12 cellular contexts compared by ENCODE assay signal in genomic region chrX:151970661-151971060, GRCh38. TPM values are rescaled to one million over a fixed set of nuclear protein-coding genes. Genes with fewer than 3 reads are reported as not detected.
DNase-seq lines count a peak whose midpoint lies in the region; ATAC-seq and TF ChIP-seq lines count a peak whose summit lies in the region.
"Had no signal": no experiment of that assay in that cellular context is flagged by ENCODE, and none has a peak within 500 bp of the region (broad histone marks: within the 10 kb centered on the region; RNA-seq: fewer than 3 reads in every experiment).

No MANE protein-coding gene starts in this region.

- H3K36me3 ChIP-seq in fibroblast of lung (ENCODE audit: control insufficient read depth, insufficient read depth, low read length) (no peaks in the 10 kb centered on the region), osteoblast (ENCODE audit: insufficient read depth, low read length) (peaks cover 33% of the 10 kb centered on the region)

- H3K27me3 ChIP-seq in fibroblast of lung (ENCODE audit: control insufficient read depth, insufficient read depth, low read length), result peaks cover 5% of the 10 kb centered on the region
- no peaks in the 10 kb centered on the region for H3K27me3 ChIP-seq in osteoblast (ENCODE audit: insufficient read depth, low read length)

- DNase-seq in AG20443 (ENCODE audit: low spot score), result peak; percentile 87
- peak; percentile 91 for DNase-seq in RPMI7951 (ENCODE audit: low read depth)
- DNase-seq in fibroblast of lung (ENCODE audit: low read depth in 2 of 2), result peak; percentile 89 to 94
- DNase-seq in osteoblast (ENCODE audit: insufficient read length, low spot score, missing footprints), result peak; percentile 94
- no peak for DNase-seq in GM19240 (ENCODE audit: insufficient read length, low spot score)
- DNase-seq in activated naive CD4-positive, alpha-beta T cell treated with anti-CD3 and anti-CD28 coated beads for 36 hours, result no peak
- DNase-seq in SKM-1 treated with dmso at 0.1 percent for 144 hours (lab: John Stamatoyannopoulos, UW; ENCODE audit: unreplicated experiment), result no peak
- DNase-seq: CD4-positive, alpha-beta T cell; erythroblast; SIG-M5 had no signal

- H3K36me3 Mint-ChIP-seq in activated naive CD4-positive, alpha-beta T cell treated with anti-CD3 and anti-CD28 coated beads for 36 hours (ENCODE audit: low read depth), result no peaks in the 10 kb centered on the region
- H3K36me3 Mint-ChIP-seq: natural killer cell treated with Interleukin-12 subunit alpha and Interleukin-12 subunit beta and Interleukin-15 and Interleukin-18, amount 100 ng/mL, for 72 hours had no signal

- no peaks in the 10 kb centered on the region for H3K4me1 Mint-ChIP-seq in activated naive CD4-positive, alpha-beta T cell treated with anti-CD3 and anti-CD28 coated beads for 36 hours (ENCODE audit: low read depth)

- no peak overlapping the region for H3K27ac Mint-ChIP-seq in activated naive CD4-positive, alpha-beta T cell treated with anti-CD3 and anti-CD28 coated beads for 36 hours
- H3K27ac Mint-ChIP-seq: CD4-positive, alpha-beta T cell; natural killer cell treated with Interleukin-12 subunit alpha and Interleukin-12 subunit beta and Interleukin-15 and Interleukin-18, amount 100 ng/mL, for 72 hours had no signal

- H3K9me3 Mint-ChIP-seq in activated naive CD4-positive, alpha-beta T cell treated with anti-CD3 and anti-CD28 coated beads for 36 hours, result no peaks in the 10 kb centered on the region
- H3K9me3 Mint-ChIP-seq: CD4-positive, alpha-beta T cell; natural killer cell treated with Interleukin-12 subunit alpha and Interleukin-12 subunit beta and Interleukin-15 and Interleukin-18, amount 100 ng/mL, for 72 hours had no signal

- H2AFZ ChIP-seq in fibroblast of lung (ENCODE audit: low read length) (no peak overlapping the region), osteoblast (ENCODE audit: low read length) (no peak overlapping the region)

- H3K79me2 ChIP-seq in fibroblast of lung (ENCODE audit: control insufficient read depth, insufficient read depth, low read length) (no peaks in the 10 kb centered on the region), osteoblast (ENCODE audit: insufficient read depth, low read length) (peaks cover 27% of the 10 kb centered on the region)

- H3K27ac ChIP-seq in fibroblast of lung (ENCODE audit: insufficient read depth, low read length) (no peak overlapping the region), osteoblast (ENCODE audit: low read depth, low read length) (peak overlapping the region; percentile 62)

- H3K27me3 Mint-ChIP-seq in activated naive CD4-positive, alpha-beta T cell treated with anti-CD3 and anti-CD28 coated beads for 36 hours (ENCODE audit: low read depth), result peaks cover 19% of the 10 kb centered on the region

- no peak overlapping the region for H3K9ac ChIP-seq in fibroblast of lung (ENCODE audit: insufficient read depth, low read length)

- intact Hi-C loops in activated naive CD4-positive, alpha-beta T cell treated with anti-CD3 and anti-CD28 coated beads for 36 hours (cut with micrococcal nuclease), result no loop called here

- no peaks in the 10 kb centered on the region for H3K4me1 ChIP-seq in fibroblast of lung (ENCODE audit: control insufficient read depth, extremely low read depth, insufficient read depth, low read length)
- peaks cover 19% of the 10 kb centered on the region for H3K4me1 ChIP-seq in osteoblast (ENCODE audit: insufficient read depth, low read length)

- no peaks in the 10 kb centered on the region for H4K20me1 ChIP-seq in fibroblast of lung (ENCODE audit: control insufficient read depth, extremely low read depth, insufficient read depth, low read length)
- peaks cover 12% of the 10 kb centered on the region for H4K20me1 ChIP-seq in osteoblast (ENCODE audit: insufficient read depth, low read length)

- H3K4me3 Mint-ChIP-seq in activated naive CD4-positive, alpha-beta T cell treated with anti-CD3 and anti-CD28 coated beads for 36 hours, result no peak overlapping the region
- H3K4me3 Mint-ChIP-seq: CD4-positive, alpha-beta T cell; natural killer cell treated with Interleukin-12 subunit alpha and Interleukin-12 subunit beta and Interleukin-15 and Interleukin-18, amount 100 ng/mL, for 72 hours had no signal

- CTCF ChIA-PET in activated naive CD4-positive, alpha-beta T cell treated with anti-CD3 and anti-CD28 coated beads for 36 hours (lab: Charles Lee), result no interaction called here

- no peak for ATAC-seq in HG02970 (IDR thresholded peaks at IDR 0.05; ENCODE audit: low FRiP score, unreplicated experiment)
- ATAC-seq: natural killer cell treated with Interleukin-12 subunit alpha and Interleukin-12 subunit beta and Interleukin-15 and Interleukin-18, amount 100 ng/mL, for 72 hours had no signal

- H3K4me2 ChIP-seq in fibroblast of lung (ENCODE audit: extremely low read depth, insufficient read depth, low read length) (no peak overlapping the region), osteoblast (ENCODE audit: insufficient read depth, low read length) (peak overlapping the region; percentile 89)

- TF ChIP-seq CTCF in fibroblast of lung (conservative IDR thresholded peaks at IDR 0.05 in 1 of 2, IDR thresholded peaks at IDR 0.05 in 1 of 2; ENCODE audit: low read depth in 1 of 2, low read length in 2 of 2) (no peak), osteoblast (IDR thresholded peaks at IDR 0.05; ENCODE audit: extremely low read depth, low read depth, low read length) (no peak)

- H3K9me3 ChIP-seq in fibroblast of lung (ENCODE audit: control insufficient read depth, insufficient read depth, low read depth, low read length) (no peaks in the 10 kb centered on the region), osteoblast (ENCODE audit: low read depth, low read length) (no peaks in the 10 kb centered on the region)

- H3K4me3 ChIP-seq in fibroblast of lung (replicated peaks in 1 of 4; ENCODE audit: control extremely low read depth in 1 of 4, insufficient read depth in 1 of 4, low read depth in 3 of 4, low read length in 4 of 4) (no peak overlapping the region), osteoblast (ENCODE audit: insufficient read depth, low read length) (peak overlapping the region; percentile 38)

RNA-seq across cellular contexts. Expression of gene GABRE, which starts 3.8 kb away (rescaled TPM):
- total RNA-seq in RPMI7951 (2014; rRNA removed; shearing (Covaris generic)), result 1.9 and 2.3 TPM in 2 replicates
- total RNA-seq in fibroblast of lung, result 3.8 and 23.1 TPM in 2 replicates
- polyA plus RNA-seq in fibroblast of lung, result 2.0 and 2.1 TPM in 2 replicates
- polyA plus RNA-seq in fibroblast of lung (2012), result 0.88 and 1.2 TPM in 2 replicates
- polyA minus RNA-seq in fibroblast of lung (ENCODE audit: low replicate concordance), result 1.1 TPM in 1 of 2 replicates, not detected in the other
- total RNA-seq in osteoblast, result 32.1 and 33.3 TPM in 2 replicates
- total RNA-seq in activated naive CD4-positive, alpha-beta T cell treated with anti-CD3 and anti-CD28 coated beads for 36 hours, result not detected
- total RNA-seq: CD4-positive, alpha-beta T cell; natural killer cell treated with Interleukin-12 subunit alpha and Interleukin-12 subunit beta and Interleukin-15 and Interleukin-18, amount 100 ng/mL, for 72 hours had no signal

RNA-seq across cellular contexts. Expression of gene MAGEA4, which starts 58.0 kb away (rescaled TPM):
- 0.59 and 0.60 TPM in 2 replicates for total RNA-seq in RPMI7951 (2014; rRNA removed; shearing (Covaris generic))
- total RNA-seq in fibroblast of lung (not detected in 2 replicates), osteoblast (not detected in 2 replicates)
- polyA plus RNA-seq in fibroblast of lung, result not detected in 2 replicates
- polyA plus RNA-seq in fibroblast of lung (2012), result not detected in 2 replicates
- polyA minus RNA-seq in fibroblast of lung (ENCODE audit: low replicate concordance), result not detected in 2 replicates
- not detected for total RNA-seq in activated naive CD4-positive, alpha-beta T cell treated with anti-CD3 and anti-CD28 coated beads for 36 hours
- total RNA-seq: CD4-positive, alpha-beta T cell; natural killer cell treated with Interleukin-12 subunit alpha and Interleukin-12 subunit beta and Interleukin-15 and Interleukin-18, amount 100 ng/mL, for 72 hours had no signal

Comparison
In these comparisons a context has a peak if more than half of its experiments do, and no peak if none do; other contexts are left out.
1. DNase-seq: peak in AG20443 (single experiment), RPMI7951 (single experiment), fibroblast of lung (2 of 2) and osteoblast (single experiment); none in GM19240 (single experiment), activated naive CD4-positive, alpha-beta T cell treated with anti-CD3 and anti-CD28 coated beads for 36 hours (single experiment) and SKM-1 treated with dmso at 0.1 percent for 144 hours (single experiment).